In the genomic region with DNA sequence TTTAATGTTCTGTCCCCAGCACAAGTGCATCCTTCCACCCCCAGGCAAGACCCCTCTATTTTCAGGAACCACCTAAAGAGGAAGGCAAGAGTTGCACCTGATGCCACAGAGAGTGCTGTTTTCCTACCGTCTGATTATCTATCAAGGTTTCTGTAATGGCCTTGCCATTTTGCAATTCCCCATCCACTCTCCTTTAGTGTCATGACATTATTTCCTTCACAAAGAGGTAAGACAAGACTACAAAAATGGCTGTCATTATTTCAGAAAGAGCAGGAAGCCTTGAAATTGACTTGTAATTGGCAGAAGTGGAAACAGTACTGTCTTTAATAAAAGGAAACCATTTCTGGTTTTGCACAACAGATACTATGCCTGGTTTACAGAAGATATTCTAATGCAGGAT, we compare ENCODE assay signal across 38 cellular contexts.
"Had no signal": no experiment of that assay in that cellular context is flagged by ENCODE, and none has a peak within 500 bp of the region (broad histone marks: within the 10 kb centered on the region; RNA-seq: fewer than 3 reads in every experiment).

No MANE protein-coding gene starts in this region.

- H3K27me3 Mint-ChIP-seq: activated naive CD4-positive, alpha-beta T cell treated with anti-CD3 and anti-CD28 coated beads, Interleukin-2, amount 10 ng/mL, durations not matched to agents 7 days and 5 days; activated naive CD8-positive, alpha-beta T cell; activated naive CD8-positive, alpha-beta T cell treated with anti-CD3 and anti-CD28 coated beads for 36 hours; activated naive CD8-positive, alpha-beta T cell treated with anti-CD3 and anti-CD28 coated beads, Interleukin-2, amount 10 ng/mL, durations not matched to agents 7 days and 5 days; activated naive CD8-positive, alpha-beta T cell treated with anti-CD3 and anti-CD28 coated beads, Interleukin-2, amount 50 U/mL, for 24 hours; activated T-cell treated with anti-CD3 and anti-CD28 coated beads, Interleukin-2, amount 50 U/mL, for 24 hours; activated T-helper 17 cell treated with anti-CD3 and anti-CD28 coated beads, Interleukin-2, amount 50 U/mL, for 72 hours; central memory CD8-positive, alpha-beta T cell had no signal

- DNase-seq: activated effector memory CD4-positive, alpha-beta T cell treated with anti-CD3 and anti-CD28 coated beads, Interleukin-2, amount 50 U/mL, for 16 hours; activated effector memory CD4-positive, alpha-beta T cell treated with Interleukin-2 at 50 U/mL for 16 hours; activated gamma-delta T cell; activated gamma-delta T cell treated with Interleukin-2 at 50 U/mL for 16 hours; activated naive CD4-positive, alpha-beta T cell; activated naive CD4-positive, alpha-beta T cell treated with anti-CD3 and anti-CD28 coated beads for 36 hours; activated naive CD4-positive, alpha-beta T cell treated with anti-CD3 and anti-CD28 coated beads, Interleukin-2, amount 10 ng/mL, durations not matched to agents 7 days and 5 days; activated naive CD4-positive, alpha-beta T cell treated with anti-CD3 and anti-CD28 coated beads, Interleukin-2, amount 50 U/mL, for 16 hours; activated naive CD4-positive, alpha-beta T cell treated with Interleukin-2 at 50 U/mL for 16 hours; activated naive CD8-positive, alpha-beta T cell treated with anti-CD3 and anti-CD28 coated beads for 36 hours; activated naive CD8-positive, alpha-beta T cell treated with anti-CD3 and anti-CD28 coated beads, Interleukin-2, amount 10 ng/mL, durations not matched to agents 7 days and 5 days; activated naive CD8-positive, alpha-beta T cell treated with anti-CD3 and anti-CD28 coated beads, Interleukin-2, amount 50 U/mL, for 24 hours; activated T-cell treated with anti-CD3 and anti-CD28 coated beads, Interleukin-2, amount 50 U/mL, for 1 hour; activated T-cell treated with anti-CD3 and anti-CD28 coated beads, Interleukin-2, amount 50 U/mL, for 24 hours; activated T-cell treated with anti-CD3 and anti-CD28 coated beads, Interleukin-2, amount 50 U/mL, for 4 hours; activated T-cell treated with anti-CD3 and anti-CD28 coated beads, Interleukin-2, amount 50 U/mL, for 48 hours; activated T-cell treated with anti-CD3 and anti-CD28 coated beads, Interleukin-2, amount 50 U/mL, for 72 hours; adrenal gland; amniotic stem cell; amygdala; anterior cingulate cortex; aorta; body of pancreas; brain microvascular endothelial cell; caudate nucleus; central memory CD4-positive, alpha-beta T cell; cerebellar nuclear complex had no signal

- H3K36me3 Mint-ChIP-seq: activated naive CD4-positive, alpha-beta T cell treated with anti-CD3 and anti-CD28 coated beads, Interleukin-2, amount 10 ng/mL, durations not matched to agents 7 days and 5 days; activated naive CD4-positive, alpha-beta T cell treated with anti-CD3 and anti-CD28 coated beads, Interleukin-2, amount 50 U/mL, for 24 hours; activated naive CD4-positive, alpha-beta T cell treated with anti-CD3 and anti-CD28 coated beads, Interleukin-2, amount 50 U/mL, for 72 hours; activated naive CD8-positive, alpha-beta T cell; activated naive CD8-positive, alpha-beta T cell treated with anti-CD3 and anti-CD28 coated beads for 36 hours; activated naive CD8-positive, alpha-beta T cell treated with anti-CD3 and anti-CD28 coated beads, Interleukin-2, amount 10 ng/mL, durations not matched to agents 7 days and 5 days; brain had no signal

- H3K4me3 Mint-ChIP-seq: activated naive CD4-positive, alpha-beta T cell treated with anti-CD3 and anti-CD28 coated beads for 36 hours; activated naive CD4-positive, alpha-beta T cell treated with anti-CD3 and anti-CD28 coated beads, Interleukin-2, amount 10 ng/mL, durations not matched to agents 7 days and 5 days; activated naive CD4-positive, alpha-beta T cell treated with anti-CD3 and anti-CD28 coated beads, Interleukin-2, amount 50 U/mL, for 24 hours; activated naive CD8-positive, alpha-beta T cell; activated naive CD8-positive, alpha-beta T cell treated with anti-CD3 and anti-CD28 coated beads for 36 hours; activated naive CD8-positive, alpha-beta T cell treated with anti-CD3 and anti-CD28 coated beads, Interleukin-2, amount 10 ng/mL, durations not matched to agents 7 days and 5 days; activated naive CD8-positive, alpha-beta T cell treated with anti-CD3 and anti-CD28 coated beads, Interleukin-2, amount 50 U/mL, for 24 hours; activated T-cell treated with anti-CD3 and anti-CD28 coated beads, Interleukin-2, amount 50 U/mL, for 24 hours; activated T-cell treated with anti-CD3 and anti-CD28 coated beads, Interleukin-2, amount 50 U/mL, for 4 hours; activated T-cell treated with anti-CD3 and anti-CD28 coated beads, Interleukin-2, amount 50 U/mL, for 72 hours; activated T-helper 1 cell treated with anti-CD3 and anti-CD28 coated beads, Interleukin-12 subunit alpha, Interleukin-12 subunit beta, Interleukin-2, Interleukin-4 antibody, amounts not matched to agents 30 ng/mL and 10 ng/mL and 1 ng/mL, durations not matched to agents 14 hours and 24 hours and 36 hours; activated T-helper 17 cell treated with anti-CD3 and anti-CD28 coated beads, Interleukin-2, amount 50 U/mL, for 72 hours; brain; central memory CD8-positive, alpha-beta T cell had no signal

- H3K9me3 Mint-ChIP-seq: activated naive CD4-positive, alpha-beta T cell treated with anti-CD3 and anti-CD28 coated beads for 36 hours; activated naive CD4-positive, alpha-beta T cell treated with anti-CD3 and anti-CD28 coated beads, Interleukin-2, amount 50 U/mL, for 24 hours; activated naive CD8-positive, alpha-beta T cell treated with anti-CD3 and anti-CD28 coated beads for 36 hours; activated naive CD8-positive, alpha-beta T cell treated with anti-CD3 and anti-CD28 coated beads, Interleukin-2, amount 50 U/mL, for 24 hours; activated T-cell treated with anti-CD3 and anti-CD28 coated beads, Interleukin-2, amount 50 U/mL, for 4 hours; activated T-helper 1 cell treated with anti-CD3 and anti-CD28 coated beads, Interleukin-12 subunit alpha, Interleukin-12 subunit beta, Interleukin-2, Interleukin-4 antibody, amounts not matched to agents 30 ng/mL and 10 ng/mL and 1 ng/mL, durations not matched to agents 14 hours and 24 hours and 36 hours had no signal

- H3K27ac Mint-ChIP-seq: activated naive CD4-positive, alpha-beta T cell treated with anti-CD3 and anti-CD28 coated beads for 36 hours; activated naive CD4-positive, alpha-beta T cell treated with anti-CD3 and anti-CD28 coated beads, Interleukin-2, amount 10 ng/mL, durations not matched to agents 7 days and 5 days; activated naive CD4-positive, alpha-beta T cell treated with anti-CD3 and anti-CD28 coated beads, Interleukin-2, amount 50 U/mL, for 24 hours; activated naive CD4-positive, alpha-beta T cell treated with anti-CD3 and anti-CD28 coated beads, Interleukin-2, amount 50 U/mL, for 72 hours; activated naive CD8-positive, alpha-beta T cell; activated naive CD8-positive, alpha-beta T cell treated with anti-CD3 and anti-CD28 coated beads for 36 hours; activated naive CD8-positive, alpha-beta T cell treated with anti-CD3 and anti-CD28 coated beads, Interleukin-2, amount 10 ng/mL, durations not matched to agents 7 days and 5 days; activated naive CD8-positive, alpha-beta T cell treated with anti-CD3 and anti-CD28 coated beads, Interleukin-2, amount 50 U/mL, for 24 hours; activated T-cell treated with anti-CD3 and anti-CD28 coated beads, Interleukin-2, amount 50 U/mL, for 24 hours; activated T-cell treated with anti-CD3 and anti-CD28 coated beads, Interleukin-2, amount 50 U/mL, for 72 hours; activated T-helper 1 cell treated with anti-CD3 and anti-CD28 coated beads, Interleukin-12 subunit alpha, Interleukin-12 subunit beta, Interleukin-2, Interleukin-4 antibody, amounts not matched to agents 30 ng/mL and 10 ng/mL and 1 ng/mL, durations not matched to agents 14 hours and 24 hours and 36 hours; activated T-helper 17 cell treated with anti-CD3 and anti-CD28 coated beads, Interleukin-2, amount 50 U/mL, for 72 hours; activated T-helper 2 cell treated with anti-CD3 and anti-CD28 coated beads, Interferon-gamma antibody, Interleukin-2, Interleukin-4, amounts not matched to agents 10 μg/mL and 5 μg/mL and 100 μg/mL, durations not matched to agents 14 hours and 24 hours and 36 hours; brain had no signal

- H3K9me3 ChIP-seq: adrenal gland, ascending aorta, body of pancreas, breast epithelium had no signal

- H3K4me1 Mint-ChIP-seq: activated naive CD4-positive, alpha-beta T cell treated with anti-CD3 and anti-CD28 coated beads, Interleukin-2, amount 10 ng/mL, durations not matched to agents 7 days and 5 days; activated naive CD4-positive, alpha-beta T cell treated with anti-CD3 and anti-CD28 coated beads, Interleukin-2, amount 50 U/mL, for 24 hours; activated naive CD8-positive, alpha-beta T cell treated with anti-CD3 and anti-CD28 coated beads for 36 hours; activated naive CD8-positive, alpha-beta T cell treated with anti-CD3 and anti-CD28 coated beads, Interleukin-2, amount 10 ng/mL, durations not matched to agents 7 days and 5 days; activated naive CD8-positive, alpha-beta T cell treated with anti-CD3 and anti-CD28 coated beads, Interleukin-2, amount 50 U/mL, for 24 hours; activated T-helper 17 cell treated with anti-CD3 and anti-CD28 coated beads, Interleukin-2, amount 50 U/mL, for 72 hours; brain; central memory CD8-positive, alpha-beta T cell had no signal

- H3K27me3 ChIP-seq: adrenal gland, ascending aorta, body of pancreas, brain microvascular endothelial cell, breast epithelium, cardiac muscle cell had no signal

- H3K27ac ChIP-seq: adrenal gland, ascending aorta, body of pancreas, brain microvascular endothelial cell, breast epithelium, cardiac muscle cell had no signal

- H3K4me3 ChIP-seq: adrenal gland, ascending aorta, body of pancreas, breast epithelium, cardiac muscle cell had no signal

- H3K36me3 ChIP-seq: adrenal gland, ascending aorta, brain microvascular endothelial cell, breast epithelium, cardiac muscle cell had no signal

- ATAC-seq: activated naive CD4-positive, alpha-beta T cell treated with anti-CD3 and anti-CD28 coated beads, Interleukin-2, amount 50 U/mL, for 72 hours; activated naive CD8-positive, alpha-beta T cell treated with anti-CD3 and anti-CD28 coated beads, Interleukin-2, amount 50 U/mL, for 24 hours; activated T-cell treated with anti-CD3 and anti-CD28 coated beads, Interleukin-2, amount 50 U/mL, for 4 hours; activated T-cell treated with anti-CD3 and anti-CD28 coated beads, Interleukin-2, amount 50 U/mL, for 72 hours; activated T-helper 17 cell treated with anti-CD3 and anti-CD28 coated beads, Interleukin-2, amount 50 U/mL, for 72 hours; body of pancreas had no signal
